8 cellular contexts compared by ENCODE assay signal in the genomic region with DNA sequence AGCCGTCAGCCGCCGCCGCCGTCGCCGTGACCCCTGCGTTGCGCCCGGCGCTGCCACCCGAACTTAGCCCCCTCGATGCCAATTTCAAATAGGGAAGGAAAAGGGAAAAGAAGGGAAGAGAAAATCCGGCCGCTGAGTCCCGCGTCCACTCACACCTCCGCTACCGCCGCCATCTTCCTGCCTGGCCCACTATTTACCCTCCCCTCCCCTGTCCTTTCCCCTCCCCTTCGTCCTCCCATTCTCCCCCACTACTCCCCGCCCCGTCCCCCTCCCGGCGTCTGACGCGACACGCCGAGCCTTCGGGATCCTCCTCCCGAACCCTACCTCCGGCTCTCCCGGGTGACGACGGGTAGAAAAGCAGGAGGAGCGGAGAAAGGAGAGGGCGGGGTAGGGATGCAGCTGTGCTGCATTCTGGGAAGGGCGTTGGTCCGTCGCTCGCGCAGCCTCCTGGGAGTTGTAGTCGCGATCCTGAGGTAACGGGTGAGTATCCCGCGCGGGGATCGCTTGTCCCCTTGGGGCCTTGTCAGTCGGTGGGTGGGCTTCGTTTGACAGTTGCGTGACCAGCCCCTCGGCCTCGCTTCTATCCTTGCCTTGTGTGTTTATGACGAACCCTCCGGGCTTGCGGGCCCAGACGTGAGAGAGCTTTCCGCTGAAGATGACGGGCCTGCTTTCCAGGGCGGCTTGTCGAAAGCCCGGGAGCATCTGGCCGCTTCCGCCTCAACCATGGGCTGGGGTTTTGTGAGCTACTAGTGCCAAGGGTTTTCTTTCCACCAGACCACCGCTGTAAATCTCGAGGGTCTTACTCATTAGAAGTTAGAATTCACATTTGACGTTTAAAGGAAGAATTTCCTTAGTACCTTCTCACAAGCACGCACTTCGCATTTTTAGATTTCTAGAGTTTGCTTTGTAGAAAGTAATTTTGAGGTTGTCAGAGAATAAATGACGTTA. TPM values are rescaled to one million over a fixed set of nuclear protein-coding genes. Genes with fewer than 3 reads are reported as not detected.
A peak's percentile ranks its signal among the peaks of the same experiment; 100 is the strongest.
DNase-seq lines count a peak whose midpoint lies in the region; ATAC-seq and TF ChIP-seq lines count a peak whose summit lies in the region.

A gene with protein sequence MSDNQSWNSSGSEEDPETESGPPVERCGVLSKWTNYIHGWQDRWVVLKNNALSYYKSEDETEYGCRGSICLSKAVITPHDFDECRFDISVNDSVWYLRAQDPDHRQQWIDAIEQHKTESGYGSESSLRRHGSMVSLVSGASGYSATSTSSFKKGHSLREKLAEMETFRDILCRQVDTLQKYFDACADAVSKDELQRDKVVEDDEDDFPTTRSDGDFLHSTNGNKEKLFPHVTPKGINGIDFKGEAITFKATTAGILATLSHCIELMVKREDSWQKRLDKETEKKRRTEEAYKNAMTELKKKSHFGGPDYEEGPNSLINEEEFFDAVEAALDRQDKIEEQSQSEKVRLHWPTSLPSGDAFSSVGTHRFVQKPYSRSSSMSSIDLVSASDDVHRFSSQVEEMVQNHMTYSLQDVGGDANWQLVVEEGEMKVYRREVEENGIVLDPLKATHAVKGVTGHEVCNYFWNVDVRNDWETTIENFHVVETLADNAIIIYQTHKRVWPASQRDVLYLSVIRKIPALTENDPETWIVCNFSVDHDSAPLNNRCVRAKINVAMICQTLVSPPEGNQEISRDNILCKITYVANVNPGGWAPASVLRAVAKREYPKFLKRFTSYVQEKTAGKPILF (minus strand): TSS at position 195 of the 948 bp plus-strand sequence. CDS start 422 bp downstream, outside the sequence.
Gene POLK, plus strand, starts transcription at position 457 of the 948 bp plus-strand sequence.

- ATAC-seq in GM18909 (IDR thresholded peaks at IDR 0.05; ENCODE audit: poor library complexity, unreplicated experiment) = peak; percentile 80
- peak; percentile 83 for ATAC-seq in HG03175 (IDR thresholded peaks at IDR 0.05; ENCODE audit: unreplicated experiment)
- ATAC-seq in WTC11 = peak; percentile 98

- peak; percentile 95 for DNase-seq in AG04450 (ENCODE audit: low read depth, low spot score)
- DNase-seq in NCI-H226 = peak; percentile 98
- DNase-seq in WTC11 (ENCODE audit: low spot score) = peak; percentile 98
- peak; percentile 98 to 99 for DNase-seq in cardiac fibroblast (ENCODE audit: low read depth in 2 of 2)
- DNase-seq in iPS-NIHi7 (ENCODE audit: extremely low spot score) = peak; percentile 98
- DNase-seq in smooth muscle cell of the brain vasculature (ENCODE audit: low read depth, low spot score) = peak; percentile 95

- peaks cover 10% of the 10 kb centered on the region for H3K9me3 Mint-ChIP-seq in WTC11

- H3K27ac Mint-ChIP-seq in WTC11 = peak within 1 kb of the TSS; percentile 60

- H3K4me3 Mint-ChIP-seq in WTC11 = peak within 1 kb of the TSS; percentile 93

- H3K27ac ChIP-seq in AG04450 (ENCODE audit: low read depth, low read length) = peak within 1 kb of the TSS; percentile 76

- no peaks in the 10 kb centered on the region for H3K27me3 Mint-ChIP-seq in WTC11 (ENCODE audit: low read depth)

- peaks cover 2% of the 10 kb centered on the region; the same call in 1 of the 2 replicates for H3K9me3 ChIP-seq in AG04450 (ENCODE audit: control insufficient read depth, insufficient read depth, low read length)

- CTCF ChIA-PET in AG04450 (lab: Charles Lee) = interaction anchor here (0.8 to 2.3 kb wide), 4 partner anchors 20 to 276 kb away, joined by 3 to 9 read pairs (median 4); partner anchors contain the start of gene HMGCR
- CTCF ChIA-PET in WTC11 (lab: Charles Lee) = interaction anchor here (1.2 to 1.3 kb wide), 2 partner anchors 9 to 169 kb away, joined by 3 to 5 read pairs; no protein-coding TSS in a partner anchor

- POLR2A ChIA-PET in AG04450 (lab: Yijun Ruan, JAX) = interaction anchor here (0.6 to 2.0 kb wide), 2 partner anchors 56 to 92 kb away, joined by 3 to 12 read pairs; no protein-coding TSS in a partner anchor
- POLR2A ChIA-PET in WTC11 (lab: Charles Lee) = interaction anchor here (0.7 to 2.2 kb wide), 3 partner anchors 16 to 175 kb away, joined by 3 to 8 read pairs (median 3); partner anchors contain the start of gene HMGCR

- no peaks in the 10 kb centered on the region for H3K27me3 ChIP-seq in AG04450 (ENCODE audit: control insufficient read depth, insufficient read depth, low read length)

- H3K36me3 Mint-ChIP-seq in WTC11 = no peaks in the 10 kb centered on the region; the same call in 1 of the 2 replicates

- peaks cover 19% of the 10 kb centered on the region for H3K4me1 Mint-ChIP-seq in WTC11

- TF ChIP-seq CTCF in AG04450 (IDR thresholded peaks at IDR 0.05; ENCODE audit: low read depth, low read length) (no peak), WTC11 (IDR thresholded peaks at IDR 0.05) (no peak), cardiac fibroblast (IDR thresholded peaks at IDR 0.05; ENCODE audit: low read depth, low read length) (no peak)

- H3K4me3 ChIP-seq in AG04450 (ENCODE audit: low read depth, low read length) (peak within 1 kb of the TSS; percentile 88), cardiac fibroblast (replicated peaks in 1 of 2; ENCODE audit: low read depth in 2 of 2, low read length in 2 of 2) (peak within 1 kb of the TSS; percentile 86 to 95)

TF ChIP-seq in WTC11, 78 proteins besides CTCF, POLR2A, EP300 and RAD21 (continues in another document):
- 0 out of 2 replicates have a peak, but pooled peaks have one; percentile 67 for TF ChIP-seq MYBL2 (CRISPR knock-in tag; IDR thresholded peaks at IDR 0.05)
- no peak for TF ChIP-seq ERG (CRISPR knock-in tag; IDR thresholded peaks at IDR 0.05)
- peak; percentile 54; the same call in 1 of the 2 replicates for TF ChIP-seq ZNF121 (CRISPR knock-in tag; IDR thresholded peaks at IDR 0.05)
- 0 out of 2 replicates have a peak, but pooled peaks have one; percentile 3 for TF ChIP-seq TP53 (CRISPR knock-in tag; IDR thresholded peaks at IDR 0.05)
- TF ChIP-seq TEAD1 (CRISPR knock-in tag; IDR thresholded peaks at IDR 0.05) = 0 out of 2 replicates have a peak, but pooled peaks have one; percentile 47
- 0 out of 2 replicates have a peak, but pooled peaks have one; percentile 26 for TF ChIP-seq ZNF512 (CRISPR knock-in tag; IDR thresholded peaks at IDR 0.05; ENCODE audit: borderline replicate concordance)
- peak; percentile 93 for TF ChIP-seq SP1 (CRISPR knock-in tag; conservative IDR thresholded peaks at IDR 0.05)
- TF ChIP-seq, protein P1, sequence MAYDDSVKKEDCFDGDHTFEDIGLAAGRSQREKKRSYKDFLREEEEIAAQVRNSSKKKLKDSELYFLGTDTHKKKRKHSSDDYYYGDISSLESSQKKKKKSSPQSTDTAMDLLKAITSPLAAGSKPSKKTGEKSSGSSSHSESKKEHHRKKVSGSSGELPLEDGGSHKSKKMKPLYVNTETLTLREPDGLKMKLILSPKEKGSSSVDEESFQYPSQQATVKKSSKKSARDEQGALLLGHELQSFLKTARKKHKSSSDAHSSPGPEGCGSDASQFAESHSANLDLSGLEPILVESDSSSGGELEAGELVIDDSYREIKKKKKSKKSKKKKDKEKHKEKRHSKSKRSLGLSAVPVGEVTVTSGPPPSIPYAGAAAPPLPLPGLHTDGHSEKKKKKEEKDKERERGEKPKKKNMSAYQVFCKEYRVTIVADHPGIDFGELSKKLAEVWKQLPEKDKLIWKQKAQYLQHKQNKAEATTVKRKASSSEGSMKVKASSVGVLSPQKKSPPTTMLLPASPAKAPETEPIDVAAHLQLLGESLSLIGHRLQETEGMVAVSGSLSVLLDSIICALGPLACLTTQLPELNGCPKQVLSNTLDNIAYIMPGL (CRISPR knock-in tag; IDR thresholded peaks at IDR 0.05) = no peak
- 0 out of 2 replicates have a peak, but pooled peaks have one; percentile 16 for TF ChIP-seq ZBTB21 (CRISPR knock-in tag; IDR thresholded peaks at IDR 0.05; ENCODE audit: borderline replicate concordance)
- TF ChIP-seq, protein P2, sequence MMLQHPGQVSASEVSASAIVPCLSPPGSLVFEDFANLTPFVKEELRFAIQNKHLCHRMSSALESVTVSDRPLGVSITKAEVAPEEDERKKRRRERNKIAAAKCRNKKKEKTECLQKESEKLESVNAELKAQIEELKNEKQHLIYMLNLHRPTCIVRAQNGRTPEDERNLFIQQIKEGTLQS (CRISPR knock-in tag; conservative IDR thresholded peaks at IDR 0.05) = no peak

RNA-seq across cellular contexts. Expression of the first gene that starts in this region (rescaled TPM):
- 17.1 and 18.1 TPM in 2 replicates for polyA plus RNA-seq in AG04450 (2011; rRNA removed)
- 28.9 and 32.3 TPM in 2 replicates for polyA minus RNA-seq in AG04450 (2011; rRNA and poly(A)+ RNA removed)
- 48.5 to 50.8 TPM (median 49.0 TPM) in 3 replicates for total RNA-seq in WTC11 (2021)

RNA-seq across cellular contexts. Expression of gene POLK, which starts in this region (rescaled TPM):
- polyA plus RNA-seq in AG04450 (2011; rRNA removed) = 20.8 and 30.9 TPM in 2 replicates
- 15.6 and 41.2 TPM in 2 replicates for polyA minus RNA-seq in AG04450 (2011; rRNA and poly(A)+ RNA removed)
- total RNA-seq in WTC11 (2021) = 7.1 to 9.9 TPM (median 8.2 TPM) in 3 replicates

Comparison
In these comparisons a context has a peak if more than half of its experiments do, and no peak if none do; other contexts are left out.
1. Peak in every context shown above with its lines: DNase-seq, ATAC-seq, H3K4me3 ChIP-seq and H3K27ac ChIP-seq.